8 cellular contexts compared by ENCODE assay signal in the genomic region with DNA sequence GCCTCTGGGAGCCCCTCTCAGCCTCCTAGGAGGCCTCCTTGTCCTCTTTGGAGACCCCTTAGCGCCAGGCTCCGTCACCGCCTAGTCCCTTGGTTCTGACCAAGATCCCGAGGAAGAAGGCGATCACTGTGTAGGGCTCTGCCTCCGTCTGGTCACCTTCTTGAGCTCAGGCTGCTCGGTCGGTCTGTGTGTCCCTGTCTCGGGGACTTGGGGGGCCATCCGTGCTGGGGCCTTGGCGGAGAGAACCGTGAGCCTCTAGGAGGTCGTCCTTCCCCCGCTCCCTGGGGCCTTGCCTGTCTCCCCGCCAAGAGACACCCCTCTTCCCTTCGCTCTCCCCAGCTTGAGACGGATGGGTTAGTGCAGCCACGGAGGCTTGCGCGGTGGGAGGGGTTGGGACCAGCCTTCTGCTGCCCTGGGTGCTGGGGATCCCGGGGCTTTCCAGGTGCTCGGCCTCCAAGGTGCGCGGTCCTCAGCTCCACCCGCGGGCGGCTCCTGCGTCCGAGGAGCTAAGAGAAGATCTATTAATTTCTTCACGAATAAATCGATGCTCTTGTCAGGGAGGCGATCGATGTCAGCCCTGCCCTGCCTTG. TPM values are rescaled to one million over a fixed set of nuclear protein-coding genes. Genes with fewer than 3 reads are reported as not detected.
DNase-seq lines count a peak whose midpoint lies in the region; ATAC-seq and TF ChIP-seq lines count a peak whose summit lies in the region.
"Had no signal": no experiment of that assay in that cellular context is flagged by ENCODE, and none has a peak within 500 bp of the region (broad histone marks: within the 10 kb centered on the region; RNA-seq: fewer than 3 reads in every experiment).

No MANE protein-coding gene starts in this region.

- H3K27me3 Mint-ChIP-seq in memory B cell, result peaks cover 47% of the 10 kb centered on the region

- H3K36me3 Mint-ChIP-seq in memory B cell, result no peaks in the 10 kb centered on the region

- H3K27me3 ChIP-seq in aorta (ENCODE audit: control insufficient read depth in 1 of 2, insufficient read depth in 2 of 2, low read length in 1 of 2), result no peaks in the 10 kb centered on the region

- H3K36me3 ChIP-seq in aorta (ENCODE audit: control insufficient read depth in 1 of 2, insufficient read depth in 2 of 2, low read length in 1 of 2), result no peaks in the 10 kb centered on the region

- POLR2A ChIA-PET in GM10248 (lab: Yijun Ruan, JAX), result interaction anchor here (1.1 to 1.2 kb wide), 2 partner anchors 131 to 134 kb away, joined by 3 to 6 read pairs; partner anchors contain the start of genes ISG20L2 and METTL25B

- no peaks in the 10 kb centered on the region for H3K4me1 ChIP-seq in aorta (ENCODE audit: control insufficient read depth in 1 of 2, insufficient read depth in 2 of 2, low read length in 2 of 2)

- no peaks in the 10 kb centered on the region for H3K9me3 Mint-ChIP-seq in memory B cell

- DNase-seq in GM10248 (ENCODE audit: extremely low spot score) (peak; percentile 48), NCI-H526 treated with DMSO at 0.1 percent for 48 hours (lab: John Stamatoyannopoulos, UW) (peak; percentile 47), cardiac fibroblast (ENCODE audit: low read depth in 2 of 2) (peak; percentile 19 to 35), memory B cell (ENCODE audit: low spot score in 2 of 2) (no peak), aorta (no peak)

- 1% methylated on average over 29 to 33 of the region's 33 CpGs for WGBS in aorta, 2 donors

- peak overlapping the region; percentile 78 for H3K4me3 Mint-ChIP-seq in memory B cell

- H3K4me3 ChIP-seq in cardiac fibroblast (replicated peaks in 1 of 2; ENCODE audit: low read depth in 2 of 2, low read length in 2 of 2) (peak overlapping the region; percentile 24 to 35), aorta (ENCODE audit: low read length in 2 of 2) (no peak overlapping the region)

- H3K27ac ChIP-seq in aorta (ENCODE audit: low read depth in 1 of 2, low read length in 2 of 2), result no peak overlapping the region

- no peaks in the 10 kb centered on the region for H3K9me3 ChIP-seq in aorta (ENCODE audit: control insufficient read depth, low read length)

- H3K27ac Mint-ChIP-seq in memory B cell, result no peak overlapping the region

- CTCF ChIA-PET in GM10248 (lab: Yijun Ruan, JAX), result interaction anchor here (0.7 to 8.8 kb wide), 57 partner anchors 9 to 309 kb away, joined by 3 to 163 read pairs (median 6); partner anchors contain the start of genes CRABP2, ISG20L2, METTL25B and NES

- peaks cover 16% of the 10 kb centered on the region for H3K4me1 Mint-ChIP-seq in memory B cell

- intact Hi-C loops in aorta (cut with DNase I), result no loop called here

- TF ChIP-seq CTCF in GM10248 (IDR thresholded peaks at IDR 0.05; ENCODE audit: control extremely low read depth, extremely low read depth, low read depth, missing control alignments) (no peak), cardiac fibroblast (IDR thresholded peaks at IDR 0.05; ENCODE audit: low read depth, low read length) (no peak)

- ATAC-seq in memory B cell (ENCODE audit: low read depth) (peak; percentile 7), aorta (ENCODE audit: low FRiP score) (peak; percentile 56), HG03354 (IDR thresholded peaks at IDR 0.05; ENCODE audit: poor library complexity, severe bottlenecking, unreplicated experiment) (no peak), HG03097 (IDR thresholded peaks at IDR 0.05; ENCODE audit: low FRiP score, unreplicated experiment) (no peak)

RNA-seq across cellular contexts. Expression of gene INSRR, which starts 0.7 kb away (rescaled TPM):
- under 1 TPM in 1 of 2 donors, not detected in 1; 0.51 TPM for total RNA-seq in aorta
- polyA plus RNA-seq in aorta, result not detected
- total RNA-seq: SK-MEL-5 had no signal

RNA-seq across cellular contexts. Expression of gene NTRK1, which starts 1.0 kb away (rescaled TPM):
- 1 to 10 TPM; 1.2 to 3.5 TPM for total RNA-seq in aorta
- polyA plus RNA-seq in aorta, result under 1 TPM; 0.50 to 0.56 TPM

RNA-seq across cellular contexts. Expression of gene PEAR1, which starts 33.9 kb away (rescaled TPM):
- total RNA-seq in aorta, result 10 to 100 TPM; 17.4 to 32.9 TPM
- polyA plus RNA-seq in aorta, result 10 to 100 TPM in 1 of 2 donors, 1 to 10 TPM in 1; 5.6 to 46.6 TPM
- total RNA-seq: SK-MEL-5 had no signal

RNA-seq across cellular contexts. Expression of gene SH2D2A, which starts 43.0 kb away (rescaled TPM):
- total RNA-seq in aorta, result 1 to 10 TPM; 2.7 to 2.9 TPM
- polyA plus RNA-seq in aorta, result under 1 TPM in 1 of 2 donors, not detected in 1; 0.38 TPM
- total RNA-seq: SK-MEL-5 had no signal

Comparison
In these comparisons a context has a peak if more than half of its experiments do, and no peak if none do; other contexts are left out.
1. DNase-seq: peak in GM10248 (single experiment), NCI-H526 treated with DMSO at 0.1 percent for 48 hours (single experiment) and cardiac fibroblast (2 of 2); none in memory B cell (0 of 2) and aorta (0 of 2).
2. H3K4me3 ChIP-seq: peak in cardiac fibroblast (2 of 2); none in aorta (0 of 2).
3. ATAC-seq: peak in memory B cell (single experiment) and aorta (single experiment); none in HG03354 (single experiment) and HG03097 (single experiment).